1 cellular context compared by ENCODE assay signal in the genomic region with DNA sequence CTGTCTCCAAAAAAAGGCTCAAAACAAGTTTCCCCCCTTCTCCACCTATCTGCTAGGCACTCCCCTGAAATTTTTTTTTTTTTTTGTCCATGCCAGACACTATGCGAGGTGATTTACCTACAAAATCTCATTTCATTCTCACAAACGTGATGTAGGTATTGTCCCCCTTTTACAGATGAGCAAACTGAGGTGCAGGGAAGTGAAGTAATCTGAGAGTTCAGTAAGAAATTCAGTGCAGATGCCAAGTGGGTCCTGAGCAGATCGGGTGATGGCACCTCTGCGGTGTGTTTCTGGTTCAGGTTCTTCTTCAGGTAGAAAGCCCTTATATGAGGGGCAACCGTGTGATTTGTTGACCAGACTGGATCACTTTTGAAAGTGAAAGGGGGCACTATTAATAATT.
TF ChIP-seq lines count a peak whose summit lies in the region.

No MANE protein-coding gene starts in this region.

TF ChIP-seq in K562, 482 proteins besides CTCF, POLR2A, EP300 and RAD21:
- TF ChIP-seq, protein P1, sequence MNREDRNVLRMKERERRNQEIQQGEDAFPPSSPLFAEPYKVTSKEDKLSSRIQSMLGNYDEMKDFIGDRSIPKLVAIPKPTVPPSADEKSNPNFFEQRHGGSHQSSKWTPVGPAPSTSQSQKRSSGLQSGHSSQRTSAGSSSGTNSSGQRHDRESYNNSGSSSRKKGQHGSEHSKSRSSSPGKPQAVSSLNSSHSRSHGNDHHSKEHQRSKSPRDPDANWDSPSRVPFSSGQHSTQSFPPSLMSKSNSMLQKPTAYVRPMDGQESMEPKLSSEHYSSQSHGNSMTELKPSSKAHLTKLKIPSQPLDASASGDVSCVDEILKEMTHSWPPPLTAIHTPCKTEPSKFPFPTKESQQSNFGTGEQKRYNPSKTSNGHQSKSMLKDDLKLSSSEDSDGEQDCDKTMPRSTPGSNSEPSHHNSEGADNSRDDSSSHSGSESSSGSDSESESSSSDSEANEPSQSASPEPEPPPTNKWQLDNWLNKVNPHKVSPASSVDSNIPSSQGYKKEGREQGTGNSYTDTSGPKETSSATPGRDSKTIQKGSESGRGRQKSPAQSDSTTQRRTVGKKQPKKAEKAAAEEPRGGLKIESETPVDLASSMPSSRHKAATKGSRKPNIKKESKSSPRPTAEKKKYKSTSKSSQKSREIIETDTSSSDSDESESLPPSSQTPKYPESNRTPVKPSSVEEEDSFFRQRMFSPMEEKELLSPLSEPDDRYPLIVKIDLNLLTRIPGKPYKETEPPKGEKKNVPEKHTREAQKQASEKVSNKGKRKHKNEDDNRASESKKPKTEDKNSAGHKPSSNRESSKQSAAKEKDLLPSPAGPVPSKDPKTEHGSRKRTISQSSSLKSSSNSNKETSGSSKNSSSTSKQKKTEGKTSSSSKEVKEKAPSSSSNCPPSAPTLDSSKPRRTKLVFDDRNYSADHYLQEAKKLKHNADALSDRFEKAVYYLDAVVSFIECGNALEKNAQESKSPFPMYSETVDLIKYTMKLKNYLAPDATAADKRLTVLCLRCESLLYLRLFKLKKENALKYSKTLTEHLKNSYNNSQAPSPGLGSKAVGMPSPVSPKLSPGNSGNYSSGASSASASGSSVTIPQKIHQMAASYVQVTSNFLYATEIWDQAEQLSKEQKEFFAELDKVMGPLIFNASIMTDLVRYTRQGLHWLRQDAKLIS (CRISPR knock-in tag; IDR thresholded peaks at IDR 0.05): no peak
- TF ChIP-seq SUPT5H (IDR thresholded peaks at IDR 0.05): no peak
- TF ChIP-seq RBM25 (IDR thresholded peaks at IDR 0.05; ENCODE audit: low read depth, low read length, severe bottlenecking): peak; percentile 89
- TF ChIP-seq CBX3 (IDR thresholded peaks at IDR 0.05; ENCODE audit: borderline replicate concordance in 1 of 2, low read length in 2 of 2): 0 out of 3 replicates have a peak, but pooled peaks of 1 of the 2 experiments have one; percentile 25
- TF ChIP-seq ZNF668 (CRISPR knock-in tag; IDR thresholded peaks at IDR 0.05): no peak
- TF ChIP-seq SMC3 (conservative IDR thresholded peaks at IDR 0.05; ENCODE audit: insufficient read depth, low read depth, low read length): no peak
- TF ChIP-seq PHB (CRISPR knock-in tag; IDR thresholded peaks at IDR 0.05): no peak
- peak; percentile 91 for TF ChIP-seq BCOR (IDR thresholded peaks at IDR 0.05)
- no peak for TF ChIP-seq HDAC1 (IDR thresholded peaks at IDR 0.05)
- no peak for TF ChIP-seq SP2 (IDR thresholded peaks at IDR 0.05; ENCODE audit: extremely low read depth, low read depth, low read length, poor library complexity, severe bottlenecking)
- no peak for TF ChIP-seq MXI1 (IDR thresholded peaks at IDR 0.05; ENCODE audit: low read depth, low read length)
- TF ChIP-seq, protein P2, sequence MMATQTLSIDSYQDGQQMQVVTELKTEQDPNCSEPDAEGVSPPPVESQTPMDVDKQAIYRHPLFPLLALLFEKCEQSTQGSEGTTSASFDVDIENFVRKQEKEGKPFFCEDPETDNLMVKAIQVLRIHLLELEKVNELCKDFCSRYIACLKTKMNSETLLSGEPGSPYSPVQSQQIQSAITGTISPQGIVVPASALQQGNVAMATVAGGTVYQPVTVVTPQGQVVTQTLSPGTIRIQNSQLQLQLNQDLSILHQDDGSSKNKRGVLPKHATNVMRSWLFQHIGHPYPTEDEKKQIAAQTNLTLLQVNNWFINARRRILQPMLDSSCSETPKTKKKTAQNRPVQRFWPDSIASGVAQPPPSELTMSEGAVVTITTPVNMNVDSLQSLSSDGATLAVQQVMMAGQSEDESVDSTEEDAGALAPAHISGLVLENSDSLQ (IDR thresholded peaks at IDR 0.05): no peak
- TF ChIP-seq MCM7 (IDR thresholded peaks at IDR 0.05): no peak
- peak in 1 of 2 experiments; percentile 46; a peak in 1 of 4 replicates for TF ChIP-seq RCOR1 (IDR thresholded peaks at IDR 0.05; ENCODE audit: borderline replicate concordance in 1 of 2, low read depth in 2 of 2, low read length in 2 of 2)
- TF ChIP-seq NR1H2 (CRISPR knock-in tag; IDR thresholded peaks at IDR 0.05): no peak
- no peak for TF ChIP-seq PTRF (tag; IDR thresholded peaks at IDR 0.05)
- peak; percentile 51 to 66; a peak in 3 of 4 replicates for TF ChIP-seq KDM1A (IDR thresholded peaks at IDR 0.05)
- TF ChIP-seq NEUROD1 (IDR thresholded peaks at IDR 0.05; ENCODE audit: borderline replicate concordance, low read depth, low read length, partially characterized antibody): no peak
- TF ChIP-seq CHD4 (IDR thresholded peaks at IDR 0.05; ENCODE audit: insufficient read depth, insufficient replicate concordance, low read depth, low read length, poor library complexity, severe bottlenecking): peak; percentile 77
- TF ChIP-seq DACH1 (IDR thresholded peaks at IDR 0.05; ENCODE audit: partially characterized antibody): peak; percentile 20
- peak; percentile 34; the same call in 1 of the 2 replicates for TF ChIP-seq HDAC2 (IDR thresholded peaks at IDR 0.05)
- TF ChIP-seq, protein P3, sequence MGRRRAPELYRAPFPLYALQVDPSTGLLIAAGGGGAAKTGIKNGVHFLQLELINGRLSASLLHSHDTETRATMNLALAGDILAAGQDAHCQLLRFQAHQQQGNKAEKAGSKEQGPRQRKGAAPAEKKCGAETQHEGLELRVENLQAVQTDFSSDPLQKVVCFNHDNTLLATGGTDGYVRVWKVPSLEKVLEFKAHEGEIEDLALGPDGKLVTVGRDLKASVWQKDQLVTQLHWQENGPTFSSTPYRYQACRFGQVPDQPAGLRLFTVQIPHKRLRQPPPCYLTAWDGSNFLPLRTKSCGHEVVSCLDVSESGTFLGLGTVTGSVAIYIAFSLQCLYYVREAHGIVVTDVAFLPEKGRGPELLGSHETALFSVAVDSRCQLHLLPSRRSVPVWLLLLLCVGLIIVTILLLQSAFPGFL (CRISPR knock-in tag; IDR thresholded peaks at IDR 0.05): no peak
- TF ChIP-seq, protein P4, sequence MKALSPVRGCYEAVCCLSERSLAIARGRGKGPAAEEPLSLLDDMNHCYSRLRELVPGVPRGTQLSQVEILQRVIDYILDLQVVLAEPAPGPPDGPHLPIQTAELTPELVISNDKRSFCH (CRISPR knock-in tag; IDR thresholded peaks at IDR 0.05): no peak
- TF ChIP-seq, protein P4 (tag; IDR thresholded peaks at IDR 0.05): no peak
